Comparison of ENCODE assay signal across 9 cellular contexts in the genomic region with DNA sequence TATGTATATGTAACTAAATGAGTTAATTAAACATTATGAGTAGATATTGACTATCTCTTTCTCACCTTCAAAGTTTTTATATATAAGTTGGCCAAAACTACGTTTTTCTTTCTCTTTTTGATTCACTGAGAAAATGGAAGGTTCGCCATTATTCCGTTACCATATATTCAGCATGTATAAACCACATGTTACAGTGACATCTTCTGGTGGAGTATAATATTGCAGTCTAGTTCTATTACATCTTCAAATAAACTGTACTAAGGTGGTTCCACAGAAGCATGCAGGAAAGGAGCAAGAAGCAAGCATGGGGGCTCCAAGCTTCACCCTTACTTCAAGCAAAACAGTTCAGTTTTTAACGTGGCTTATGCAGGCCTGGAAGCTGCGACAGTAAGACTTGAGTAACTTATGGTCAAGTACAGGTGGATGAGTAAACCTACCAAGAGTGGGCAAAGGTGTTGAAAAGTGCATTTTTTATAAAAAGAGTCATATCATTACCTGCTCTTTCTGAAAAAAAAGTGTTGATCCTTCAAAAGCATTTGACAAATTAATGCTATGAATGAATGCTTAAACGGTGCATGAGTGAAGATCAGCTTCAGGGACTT.
DNase-seq lines count a peak whose midpoint lies in the region; ATAC-seq, FAIRE-seq and TF ChIP-seq lines count a peak whose summit lies in the region.
"Had no signal": no experiment of that assay in that cellular context is flagged by ENCODE, and none has a peak within 500 bp of the region (broad histone marks: within the 10 kb centered on the region; RNA-seq: fewer than 3 reads in every experiment).

No MANE protein-coding gene starts in this region.

- no peaks in the 10 kb centered on the region for H4K20me1 ChIP-seq in smooth muscle cell (ENCODE audit: low read depth)

- peak; percentile 79 for ATAC-seq in HG03025 (IDR thresholded peaks at IDR 0.05; ENCODE audit: low FRiP score, unreplicated experiment)

- POLR2A ChIA-PET in AG04450 (lab: Yijun Ruan, JAX), result no interaction called here

- H3K27ac ChIP-seq in AG04450 (ENCODE audit: low read depth, low read length) (no peak overlapping the region), adrenal gland (no peak overlapping the region), right atrium auricular region (no peak overlapping the region), smooth muscle cell (ENCODE audit: low read depth) (no peak overlapping the region)

- no peak overlapping the region for H3K4me3 ChIP-seq in AG04450 (ENCODE audit: low read depth, low read length)
- H3K4me3 ChIP-seq in adrenal gland, result no peak overlapping the region
- no peak overlapping the region for H3K4me3 ChIP-seq in right atrium auricular region
- H3K4me3 ChIP-seq in smooth muscle cell, result no peak overlapping the region

- no peaks in the 10 kb centered on the region for H3K79me2 ChIP-seq in smooth muscle cell (ENCODE audit: low read depth)

- TF ChIP-seq POLR2A in GM12891 (IDR thresholded peaks at IDR 0.05; ENCODE audit: low read depth, low read length) (no peak), adrenal gland (IDR thresholded peaks at IDR 0.05) (no peak)

- intact Hi-C loops in adrenal gland (cut with DNase I), result no loop called here

- TF ChIP-seq CTCF in AG04450 (IDR thresholded peaks at IDR 0.05; ENCODE audit: low read depth, low read length) (peak; percentile 71), adrenal gland (IDR thresholded peaks at IDR 0.05) (peak; percentile 70 to 79 (median 75)), right atrium auricular region (IDR thresholded peaks at IDR 0.05) (peak; percentile 53 to 82), smooth muscle cell (IDR thresholded peaks at IDR 0.05; ENCODE audit: borderline replicate concordance, insufficient read depth, poor library complexity, severe bottlenecking) (peak; percentile 74)

- no peaks in the 10 kb centered on the region for H3K9me3 ChIP-seq in AG04450 (ENCODE audit: control insufficient read depth, insufficient read depth, low read length)
- H3K9me3 ChIP-seq in adrenal gland (replicated peaks in 1 of 3), result no peaks in the 10 kb centered on the region
- no peaks in the 10 kb centered on the region for H3K9me3 ChIP-seq in right atrium auricular region
- no peaks in the 10 kb centered on the region for H3K9me3 ChIP-seq in smooth muscle cell (replicated peaks; ENCODE audit: low read depth)

- no peaks in the 10 kb centered on the region for H3K4me1 ChIP-seq in adrenal gland (replicated peaks in 1 of 2)
- H3K4me1 ChIP-seq in right atrium auricular region, result no peaks in the 10 kb centered on the region
- no peaks in the 10 kb centered on the region for H3K4me1 ChIP-seq in smooth muscle cell (ENCODE audit: low read depth)

- no peak overlapping the region for H2AFZ ChIP-seq in smooth muscle cell (ENCODE audit: low read depth)

- peak; percentile 86 for FAIRE-seq in GM12891 (lab: Jason Lieb, UNC)

- H3K36me3 ChIP-seq in adrenal gland (replicated peaks in 1 of 2) (no peaks in the 10 kb centered on the region), right atrium auricular region (no peaks in the 10 kb centered on the region), smooth muscle cell (ENCODE audit: low read depth) (no peaks in the 10 kb centered on the region)

- peak; percentile 46 for DNase-seq in AG04450 (ENCODE audit: low read depth, low spot score)
- no peak for DNase-seq in GM12891 (ENCODE audit: insufficient read length, low spot score)
- DNase-seq in NCI-H2171 treated with DMSO at 0.1 percent for 48 hours (lab: John Stamatoyannopoulos, UW), result peak; percentile 80
- no peak for DNase-seq in adrenal gland
- DNase-seq in right atrium auricular region (ENCODE audit: low spot score), result no peak
- DNase-seq in smooth muscle cell (lab: John Stamatoyannopoulos, UW; ENCODE audit: unreplicated experiment), result no peak
- DNase-seq in activated CD4-positive, alpha-beta T cell treated with anti-CD3 and anti-CD28 coated beads for 48 hours, result no peak
- DNase-seq: right cardiac atrium had no signal

- CTCF ChIA-PET in AG04450 (lab: Charles Lee), result interaction anchor here (1.0 to 1.8 kb wide), 3 partner anchors 10 to 1786 kb away, joined by 3 to 14 read pairs (median 3); no protein-coding TSS in a partner anchor

- H3K27me3 ChIP-seq in AG04450 (ENCODE audit: control insufficient read depth, insufficient read depth, low read length) (no peaks in the 10 kb centered on the region), adrenal gland (no peaks in the 10 kb centered on the region), right atrium auricular region (no peaks in the 10 kb centered on the region), smooth muscle cell (ENCODE audit: low read depth) (peaks cover 5% of the 10 kb centered on the region)

- H3K9ac ChIP-seq in smooth muscle cell (ENCODE audit: low read depth), result no peak overlapping the region

- no peaks in the 10 kb centered on the region for H3F3A ChIP-seq in smooth muscle cell (ENCODE audit: low read depth)

- H3K4me2 ChIP-seq in smooth muscle cell, result peak overlapping the region; percentile 72

- 13 to 23% (median 18%) methylated on average over 6 of the region's 6 CpGs for WGBS in adrenal gland, 4 donors
- WGBS in smooth muscle cell (ENCODE audit: low lambda C conversion rate), result 15% methylated on average over 6 of the region's 6 CpGs

TF ChIP-seq in GM12891, 5 proteins besides CTCF, POLR2A, EP300 and RAD21:
- TF ChIP-seq SPI1 (IDR thresholded peaks at IDR 0.05; ENCODE audit: low read depth, low read length) (no peak), POU2F2 (IDR thresholded peaks at IDR 0.05; ENCODE audit: low read depth, low read length) (no peak), TAF1 (IDR thresholded peaks at IDR 0.05; ENCODE audit: low read depth, low read length) (no peak), POLR2AphosphoS5 (IDR thresholded peaks at IDR 0.05; ENCODE audit: low read depth, low read length) (no peak), PAX5 (IDR thresholded peaks at IDR 0.05; ENCODE audit: insufficient read depth, low read length, severe bottlenecking) (no peak)

Comparison
In these comparisons a context has a peak if more than half of its experiments do, and no peak if none do; other contexts are left out.
1. DNase-seq: peak in AG04450 (single experiment) and NCI-H2171 treated with DMSO at 0.1 percent for 48 hours (single experiment); none in GM12891 (single experiment), adrenal gland (0 of 7), right atrium auricular region (single experiment), smooth muscle cell (single experiment) and activated CD4-positive, alpha-beta T cell treated with anti-CD3 and anti-CD28 coated beads for 48 hours (single experiment).
2. Peak in every context shown above with its lines, with median percentiles within 50 percentile points of each other: CTCF ChIP-seq.